ENCODE assay signal across 11 cellular contexts in the genomic region with DNA sequence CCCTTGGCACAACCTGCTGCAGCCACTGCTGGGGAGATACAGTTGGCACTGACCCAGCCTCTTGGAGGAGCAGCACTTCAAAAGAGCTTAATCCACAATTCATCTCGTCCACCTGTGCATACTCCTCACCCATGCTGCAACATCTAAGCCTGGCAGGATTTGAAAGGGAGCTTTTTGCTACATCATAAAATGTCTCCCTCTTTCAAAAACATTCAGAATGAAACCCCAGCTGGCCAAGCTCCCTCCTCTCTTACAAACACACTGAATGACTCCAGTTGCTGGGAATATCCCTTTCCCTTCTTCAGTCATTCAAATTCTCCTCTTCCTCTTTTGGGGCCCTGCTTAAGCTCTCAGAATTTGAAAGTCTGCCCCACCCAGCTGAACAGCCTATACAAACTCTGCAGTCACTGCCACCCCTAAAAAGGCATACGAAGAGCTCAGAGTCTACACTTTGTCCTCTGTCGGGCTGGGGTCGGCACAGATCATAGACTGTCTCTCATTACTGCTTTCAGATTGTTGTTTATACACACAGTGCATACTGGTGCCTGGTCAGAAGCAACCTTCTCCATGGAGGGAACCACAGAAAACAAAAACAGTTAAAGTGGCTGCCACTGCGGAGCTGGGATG.
DNase-seq lines count a peak whose midpoint lies in the region; TF ChIP-seq lines count a peak whose summit lies in the region.
"Had no signal": no experiment of that assay in that cellular context is flagged by ENCODE, and none has a peak within 500 bp of the region (broad histone marks: within the 10 kb centered on the region; RNA-seq: fewer than 3 reads in every experiment).

No MANE protein-coding gene starts in this region.

- peaks cover 26 to 79% (median 56%) of the 10 kb centered on the region in 11 experiments; a peak in 17 of 22 replicates for H4K20me1 ChIP-seq in BLaER1 treated with 17β-estradiol and CSF1 and Interleukin-3, amounts not matched to agents 10 nM and 100 nM

- TF ChIP-seq CTCF in GM20000 (IDR thresholded peaks at IDR 0.05; ENCODE audit: extremely low read depth, missing control alignments) (no peak), WERI-Rb-1 (IDR thresholded peaks at IDR 0.05; ENCODE audit: low read depth, low read length) (no peak)

- peak overlapping the region in 6 of 11 experiments; percentile 34 to 87 (median 76); a peak in 11 of 22 replicates for H3K4me2 ChIP-seq in BLaER1 treated with 17β-estradiol and CSF1 and Interleukin-3, amounts not matched to agents 10 nM and 100 nM

- H3K4me3 ChIP-seq in BLaER1 treated with 17β-estradiol and CSF1 and Interleukin-3, amounts not matched to agents 10 nM and 100 nM, result 0 out of 20 replicates have a peak overlapping the region, but pooled peaks of 1 of the 10 experiments have one; percentile 2
- H3K4me3 ChIP-seq in HAP-1, result no peak overlapping the region
- no peak overlapping the region for H3K4me3 ChIP-seq in WERI-Rb-1 (ENCODE audit: low read depth, low read length)
- H3K4me3 ChIP-seq: Peyer's patch had no signal

- H3K27ac ChIP-seq in BLaER1 treated with 17β-estradiol and CSF1 and Interleukin-3, amounts not matched to agents 10 nM and 100 nM, result peak overlapping the region in 10 of 11 experiments; percentile 32 to 81 (median 59); a peak in 18 of 22 replicates
- no peak overlapping the region for H3K27ac ChIP-seq in WERI-Rb-1
- H3K27ac ChIP-seq: HL-60, Peyer's patch had no signal

- peaks cover 77 to 99% (median 94%) of the 10 kb centered on the region in 11 experiments for H3K36me3 ChIP-seq in BLaER1 treated with 17β-estradiol and CSF1 and Interleukin-3, amounts not matched to agents 10 nM and 100 nM
- H3K36me3 ChIP-seq in HAP-1 (replicated peaks) (peaks cover 89% of the 10 kb centered on the region), WERI-Rb-1 (peaks cover 84% of the 10 kb centered on the region)

- peak overlapping the region in 9 of 11 experiments; percentile 17 to 64 (median 51); a peak in 14 of 22 replicates for H3K9ac ChIP-seq in BLaER1 treated with 17β-estradiol and CSF1 and Interleukin-3, amounts not matched to agents 10 nM and 100 nM

- no peaks in the 10 kb centered on the region for H3K9me3 ChIP-seq in BLaER1 treated with 17β-estradiol and CSF1 and Interleukin-3, amounts not matched to agents 10 nM and 100 nM (replicated peaks in 1 of 11)
- H3K9me3 ChIP-seq in HAP-1 (no peaks in the 10 kb centered on the region), WERI-Rb-1 (ENCODE audit: severe bottlenecking) (no peaks in the 10 kb centered on the region)
- H3K9me3 ChIP-seq: Peyer's patch had no signal

- peak; percentile 26 for DNase-seq in GM20000 (ENCODE audit: low spot score)
- DNase-seq in NCI-H524 (lab: John Stamatoyannopoulos, UW), result peak; percentile 88 to 96
- peak; percentile 43 for DNase-seq in fibroblast of peridontal ligament (ENCODE audit: extremely low read depth)
- no peak for DNase-seq in HAP-1 (ENCODE audit: low spot score in 2 of 2)
- no peak for DNase-seq in central memory CD4-positive, alpha-beta T cell
- no peak for DNase-seq in activated effector memory CD4-positive, alpha-beta T cell treated with Interleukin-2 at 50 U/mL for 16 hours
- no peak for DNase-seq in WERI-Rb-1
- DNase-seq: Peyer's patch; stimulated activated CD4-positive, alpha-beta T cell treated with anti-CD3 and anti-CD28 coated beads, Interleukin-1b, Interleukin-23, amount 100 ng/mL, for 48 hours had no signal

- no peaks in the 10 kb centered on the region for H3K27me3 ChIP-seq in BLaER1 treated with 17β-estradiol and CSF1 and Interleukin-3, amounts not matched to agents 10 nM and 100 nM
- H3K27me3 ChIP-seq in HAP-1 (ENCODE audit: low read depth) (no peaks in the 10 kb centered on the region), WERI-Rb-1 (ENCODE audit: insufficient read depth, low read depth, severe bottlenecking) (no peaks in the 10 kb centered on the region)
- H3K27me3 ChIP-seq: Peyer's patch had no signal

- in situ Hi-C loops in HAP-1 (cut with MboI; ENCODE audit: low sequenced_read_pairs), result no loop called here

- peaks cover 23 to 45% (median 38%) of the 10 kb centered on the region in 10 experiments for H3K4me1 ChIP-seq in BLaER1 treated with 17β-estradiol and CSF1 and Interleukin-3, amounts not matched to agents 10 nM and 100 nM
- no peaks in the 10 kb centered on the region for H3K4me1 ChIP-seq in HAP-1
- H3K4me1 ChIP-seq: Peyer's patch had no signal

Comparison
In these comparisons a context has a peak if more than half of its experiments do, and no peak if none do; other contexts are left out.
1. DNase-seq: peak in GM20000 (single experiment), NCI-H524 (2 of 2) and fibroblast of peridontal ligament (single experiment); none in HAP-1 (0 of 2), central memory CD4-positive, alpha-beta T cell (single experiment), activated effector memory CD4-positive, alpha-beta T cell treated with Interleukin-2 at 50 U/mL for 16 hours (single experiment) and WERI-Rb-1 (single experiment).